ENCODE assay signal across 30 cellular contexts in the genomic region with DNA sequence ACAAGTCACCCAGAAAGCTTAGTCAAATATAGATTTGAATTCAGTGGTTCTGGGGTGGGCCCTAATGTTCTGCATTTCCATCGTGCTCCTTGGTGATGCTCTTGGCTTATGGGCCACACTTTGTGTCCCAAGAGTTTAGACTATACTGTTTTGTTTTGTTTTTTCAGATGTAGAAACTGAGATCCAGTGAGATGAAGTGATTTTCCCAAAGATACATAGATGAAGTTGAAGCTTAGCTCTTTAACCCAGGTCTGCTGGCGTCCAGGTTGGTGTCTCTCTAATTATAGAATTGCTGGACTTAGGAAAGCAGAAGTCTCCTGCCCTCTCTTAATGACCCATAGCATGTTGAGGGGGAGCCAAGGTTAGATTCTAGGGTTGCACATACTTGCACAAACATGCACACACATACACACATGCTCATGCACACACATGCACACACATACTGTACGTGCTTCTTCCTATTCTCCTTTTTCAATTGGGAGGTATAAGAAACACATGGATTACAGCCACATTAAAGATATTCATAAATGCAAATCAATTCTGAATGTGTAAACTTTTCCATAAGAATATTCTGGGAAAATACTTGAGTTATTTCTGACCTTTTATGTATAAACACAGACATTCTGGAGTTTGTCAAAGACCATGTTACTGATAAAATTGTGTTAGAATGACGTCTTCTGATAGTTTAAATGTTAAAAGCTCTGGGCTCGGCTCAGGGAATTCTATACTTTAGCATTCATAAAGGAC. TPM values are rescaled to one million over a fixed set of nuclear protein-coding genes. Genes with fewer than 3 reads are reported as not detected.
DNase-seq lines count a peak whose midpoint lies in the region; ATAC-seq and TF ChIP-seq lines count a peak whose summit lies in the region.
"Had no signal": no experiment of that assay in that cellular context is flagged by ENCODE, and none has a peak within 500 bp of the region (broad histone marks: within the 10 kb centered on the region; RNA-seq: fewer than 3 reads in every experiment).

No MANE protein-coding gene starts in this region.

- peak overlapping the region; percentile 65 for H3K27ac Mint-ChIP-seq in activated naive CD8-positive, alpha-beta T cell
- H3K27ac Mint-ChIP-seq in activated naive CD8-positive, alpha-beta T cell treated with anti-CD3 and anti-CD28 coated beads, Interleukin-2, amount 50 U/mL, for 24 hours: no peak overlapping the region
- H3K27ac Mint-ChIP-seq in mesothelial cell of epicardium (peak overlapping the region; percentile 68), type B pancreatic cell (peak overlapping the region; percentile 25), WTC11 (no peak overlapping the region)
- H3K27ac Mint-ChIP-seq: B cell; CD8-positive, alpha-beta memory T cell; H9; naive thymus-derived CD8-positive, alpha-beta T cell had no signal

- H3K4me1 Mint-ChIP-seq in activated naive CD8-positive, alpha-beta T cell (ENCODE audit: low read depth): peaks cover 20% of the 10 kb centered on the region
- peaks cover 34% of the 10 kb centered on the region for H3K4me1 Mint-ChIP-seq in activated naive CD8-positive, alpha-beta T cell treated with anti-CD3 and anti-CD28 coated beads, Interleukin-2, amount 50 U/mL, for 24 hours
- H3K4me1 Mint-ChIP-seq in mesothelial cell of epicardium (peaks cover 24% of the 10 kb centered on the region), type B pancreatic cell (ENCODE audit: unreplicated experiment) (peaks cover 26% of the 10 kb centered on the region), WTC11 (no peaks in the 10 kb centered on the region)

- intact Hi-C loops in body of pancreas (cut with DNase I): no loop called here

- no peak for ATAC-seq in activated naive CD8-positive, alpha-beta T cell treated with anti-CD3 and anti-CD28 coated beads, Interleukin-2, amount 50 U/mL, for 24 hours
- no peak for ATAC-seq in body of pancreas
- ATAC-seq in WTC11: no peak
- ATAC-seq: gastroesophageal sphincter; naive thymus-derived CD8-positive, alpha-beta T cell had no signal

- H3K4me3 ChIP-seq in body of pancreas: no peak overlapping the region
- H3K4me3 ChIP-seq: ascending aorta, esophagus squamous epithelium, gastroesophageal sphincter, left ventricle myocardium inferior, Peyer's patch, SJCRH30 had no signal

- no peaks in the 10 kb centered on the region for H3K9me3 Mint-ChIP-seq in activated naive CD8-positive, alpha-beta T cell (ENCODE audit: low read depth)
- H3K9me3 Mint-ChIP-seq in activated naive CD8-positive, alpha-beta T cell treated with anti-CD3 and anti-CD28 coated beads, Interleukin-2, amount 50 U/mL, for 24 hours: peaks cover 4% of the 10 kb centered on the region
- H3K9me3 Mint-ChIP-seq in mesothelial cell of epicardium: peaks cover 7% of the 10 kb centered on the region
- H3K9me3 Mint-ChIP-seq in type B pancreatic cell: no peaks in the 10 kb centered on the region
- H3K9me3 Mint-ChIP-seq in WTC11: peaks cover 18% of the 10 kb centered on the region
- H3K9me3 Mint-ChIP-seq: naive thymus-derived CD8-positive, alpha-beta T cell had no signal

- no peaks in the 10 kb centered on the region for H3K27me3 ChIP-seq in body of pancreas
- H3K27me3 ChIP-seq: ascending aorta, esophagus squamous epithelium, gastroesophageal sphincter, Peyer's patch, SJCRH30 had no signal

- H3K9me3 ChIP-seq in body of pancreas: no peaks in the 10 kb centered on the region
- H3K9me3 ChIP-seq: ascending aorta, esophagus squamous epithelium, gastroesophageal sphincter, Peyer's patch, SJCRH30 had no signal

- peaks cover 3% of the 10 kb centered on the region for H3K36me3 Mint-ChIP-seq in activated naive CD8-positive, alpha-beta T cell
- H3K36me3 Mint-ChIP-seq in activated naive CD8-positive, alpha-beta T cell treated with anti-CD3 and anti-CD28 coated beads, Interleukin-2, amount 50 U/mL, for 24 hours (ENCODE audit: low read depth): peaks cover 2% of the 10 kb centered on the region
- H3K36me3 Mint-ChIP-seq in mesothelial cell of epicardium: no peaks in the 10 kb centered on the region
- no peaks in the 10 kb centered on the region for H3K36me3 Mint-ChIP-seq in type B pancreatic cell
- no peaks in the 10 kb centered on the region for H3K36me3 Mint-ChIP-seq in WTC11

- no peak for DNase-seq in activated naive CD8-positive, alpha-beta T cell treated with anti-CD3 and anti-CD28 coated beads, Interleukin-2, amount 50 U/mL, for 24 hours
- DNase-seq in body of pancreas (no peak), mesothelial cell of epicardium (ENCODE audit: low spot score in 2 of 2, unreplicated experiment in 2 of 2) (no peak), type B pancreatic cell (ENCODE audit: extremely low spot score, unreplicated experiment) (no peak), WTC11 (ENCODE audit: low spot score) (no peak), RPMI8226 (no peak), superior temporal gyrus (ENCODE audit: extremely low spot score) (no peak)
- DNase-seq: activated CD4-positive, alpha-beta T cell treated with anti-CD3 and anti-CD28 coated beads, Interleukin-2, amount 50 U/mL, for 4 hours; activated naive CD4-positive, alpha-beta T cell treated with anti-CD3 and anti-CD28 coated beads, Interleukin-2, amount 50 U/mL, for 16 hours; CD8-positive, alpha-beta memory T cell; central memory CD4-positive, alpha-beta T cell; esophagus squamous epithelium; GDM1; H9; hippocampal formation; left ventricle myocardium inferior; midbrain; naive thymus-derived CD8-positive, alpha-beta T cell; NCI-H1105; NCI-H1930; NCI-H526 treated with DMSO at 0.1 percent for 48 hours; occipital lobe; Peyer's patch; SJCRH30; stimulated activated CD4-positive, alpha-beta T cell treated with anti-CD3 and anti-CD28 coated beads, Interleukin-2, amount 100 ng/mL, for 48 hours had no signal

- CTCF ChIA-PET in WTC11 (lab: Charles Lee): interaction anchor here (1.4 kb wide), 1 partner anchor 81 kb away, joined by 3 read pairs; no protein-coding TSS in a partner anchor

- no peaks in the 10 kb centered on the region for H3K36me3 ChIP-seq in body of pancreas (replicated peaks in 1 of 2; ENCODE audit: insufficient read depth in 1 of 2, low read depth in 2 of 2)
- H3K36me3 ChIP-seq: ascending aorta, esophagus squamous epithelium, gastroesophageal sphincter, left ventricle myocardium inferior, Peyer's patch, SJCRH30 had no signal

- H3K27ac ChIP-seq in body of pancreas: peak overlapping the region; percentile 53 to 91 (median 86)
- H3K27ac ChIP-seq: ascending aorta, gastroesophageal sphincter, left ventricle myocardium inferior, Peyer's patch, SJCRH30 had no signal

- H3K4me1 ChIP-seq in body of pancreas: peaks cover 64% of the 10 kb centered on the region
- H3K4me1 ChIP-seq: Peyer's patch, SJCRH30 had no signal

- TF ChIP-seq CTCF in body of pancreas (IDR thresholded peaks at IDR 0.05) (no peak), mesothelial cell of epicardium (IDR thresholded peaks at IDR 0.05; ENCODE audit: unreplicated experiment) (no peak), type B pancreatic cell (conservative IDR thresholded peaks at IDR 0.05) (no peak), WTC11 (IDR thresholded peaks at IDR 0.05) (no peak)

- POLR2A ChIA-PET in WTC11 (lab: Charles Lee): no interaction called here

- H3K27me3 Mint-ChIP-seq in activated naive CD8-positive, alpha-beta T cell: no peaks in the 10 kb centered on the region
- H3K27me3 Mint-ChIP-seq in activated naive CD8-positive, alpha-beta T cell treated with anti-CD3 and anti-CD28 coated beads, Interleukin-2, amount 50 U/mL, for 24 hours: peaks cover 18% of the 10 kb centered on the region
- H3K27me3 Mint-ChIP-seq in mesothelial cell of epicardium (ENCODE audit: low read depth) (no peaks in the 10 kb centered on the region), type B pancreatic cell (no peaks in the 10 kb centered on the region), WTC11 (ENCODE audit: low read depth) (no peaks in the 10 kb centered on the region)

- H3K4me3 Mint-ChIP-seq in activated naive CD8-positive, alpha-beta T cell: no peak overlapping the region
- H3K4me3 Mint-ChIP-seq in activated naive CD8-positive, alpha-beta T cell treated with anti-CD3 and anti-CD28 coated beads, Interleukin-2, amount 50 U/mL, for 24 hours: no peak overlapping the region
- H3K4me3 Mint-ChIP-seq in mesothelial cell of epicardium (no peak overlapping the region), type B pancreatic cell (no peak overlapping the region), WTC11 (no peak overlapping the region)
- H3K4me3 Mint-ChIP-seq: activated T-helper 1 cell treated with anti-CD3 and anti-CD28 coated beads, Interleukin-12 subunit alpha, Interleukin-12 subunit beta, Interleukin-2, Interleukin-4 antibody, amounts not matched to agents 30 ng/mL and 10 ng/mL and 1 ng/mL, durations not matched to agents 14 hours and 24 hours and 36 hours; B cell; CD8-positive, alpha-beta memory T cell; H9; naive thymus-derived CD8-positive, alpha-beta T cell had no signal

- no peak for TF ChIP-seq POLR2A in body of pancreas (IDR thresholded peaks at IDR 0.05)

- 48 to 52% methylated on average over 5 of the region's 5 CpGs for WGBS in body of pancreas, 2 donors

TF ChIP-seq in WTC11, 78 proteins besides CTCF, POLR2A, EP300 and RAD21 (continues in another document):
- TF ChIP-seq ELF4 (CRISPR knock-in tag; IDR thresholded peaks at IDR 0.05; ENCODE audit: low read depth): no peak
- TF ChIP-seq MYBL2 (CRISPR knock-in tag; IDR thresholded peaks at IDR 0.05): no peak
- TF ChIP-seq RORB (CRISPR knock-in tag; IDR thresholded peaks at IDR 0.05): no peak
- no peak for TF ChIP-seq NR3C1 (CRISPR knock-in tag; conservative IDR thresholded peaks at IDR 0.05; ENCODE audit: low read depth)
- no peak for TF ChIP-seq GABPB1 (CRISPR knock-in tag; IDR thresholded peaks at IDR 0.05)
- TF ChIP-seq, protein P1, sequence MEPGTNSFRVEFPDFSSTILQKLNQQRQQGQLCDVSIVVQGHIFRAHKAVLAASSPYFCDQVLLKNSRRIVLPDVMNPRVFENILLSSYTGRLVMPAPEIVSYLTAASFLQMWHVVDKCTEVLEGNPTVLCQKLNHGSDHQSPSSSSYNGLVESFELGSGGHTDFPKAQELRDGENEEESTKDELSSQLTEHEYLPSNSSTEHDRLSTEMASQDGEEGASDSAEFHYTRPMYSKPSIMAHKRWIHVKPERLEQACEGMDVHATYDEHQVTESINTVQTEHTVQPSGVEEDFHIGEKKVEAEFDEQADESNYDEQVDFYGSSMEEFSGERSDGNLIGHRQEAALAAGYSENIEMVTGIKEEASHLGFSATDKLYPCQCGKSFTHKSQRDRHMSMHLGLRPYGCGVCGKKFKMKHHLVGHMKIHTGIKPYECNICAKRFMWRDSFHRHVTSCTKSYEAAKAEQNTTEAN (CRISPR knock-in tag; IDR thresholded peaks at IDR 0.05): no peak
- no peak for TF ChIP-seq ZNF219 (CRISPR knock-in tag; IDR thresholded peaks at IDR 0.05; ENCODE audit: borderline replicate concordance)
- no peak for TF ChIP-seq NFE2L1 (CRISPR knock-in tag; IDR thresholded peaks at IDR 0.05)

RNA-seq across cellular contexts. Expression of a gene that starts 41.3 kb away (rescaled TPM):
- total RNA-seq in body of pancreas: 10 to 100 TPM; 53.4 to 55.4 TPM
- 10.8 to 13.6 TPM (median 13.3 TPM) in 3 replicates for total RNA-seq in mesothelial cell of epicardium
- 15.8 and 31.7 TPM in 2 replicates for total RNA-seq in type B pancreatic cell (ENCODE audit: low replicate concordance)
- total RNA-seq in WTC11 (2021): 0.37 to 0.78 TPM (median 0.55 TPM) in 3 replicates
- total RNA-seq: B cell had no signal

Comparison
In these comparisons a context has a peak if more than half of its experiments do, and no peak if none do; other contexts are left out.
1. H3K27ac Mint-ChIP-seq: peak in activated naive CD8-positive, alpha-beta T cell (single experiment), mesothelial cell of epicardium (single experiment) and type B pancreatic cell (single experiment); none in activated naive CD8-positive, alpha-beta T cell treated with anti-CD3 and anti-CD28 coated beads, Interleukin-2, amount 50 U/mL, for 24 hours (single experiment) and WTC11 (single experiment).